8 cellular contexts compared by ENCODE assay signal in genomic region chr20:33947709-33948295, GRCh38. TPM values are rescaled to one million over a fixed set of nuclear protein-coding genes. Genes with fewer than 3 reads are reported as not detected.
DNase-seq lines count a peak whose midpoint lies in the region; ATAC-seq, FAIRE-seq and TF ChIP-seq lines count a peak whose summit lies in the region.

No MANE protein-coding gene starts in this region.

- TF ChIP-seq RAD21 in A549 (conservative IDR thresholded peaks at IDR 0.05 in 1 of 2, IDR thresholded peaks at IDR 0.05 in 1 of 2): peak in 1 of 2 experiments; percentile 40; a peak in 2 of 5 replicates

- peak; percentile 56 to 88 for DNase-seq in A549 (ENCODE audit: low read depth in 1 of 2, low spot score in 1 of 2)
- DNase-seq in NCI-H748 (lab: John Stamatoyannopoulos, UW; ENCODE audit: unreplicated experiment): peak; percentile 76
- peak; percentile 17 for DNase-seq in activated CD8-positive, alpha-beta memory T cell treated with anti-CD3 and anti-CD28 coated beads, Interleukin-2, amount 50 U/mL, for 4 hours
- peak; percentile 41 for DNase-seq in germinal center (ENCODE audit: low spot score)
- DNase-seq in stimulated activated CD4-positive, alpha-beta T cell treated with anti-CD3 and anti-CD28 coated beads, Interleukin-4, amount 100 ng/mL, for 1 hour: peak; percentile 14

- POLR2A ChIA-PET in A549 (lab: Yijun Ruan, JAX): no interaction called here

- no peak for TF ChIP-seq EP300 in A549 (IDR thresholded peaks at IDR 0.05)

- CTCF ChIA-PET in A549 (lab: Yijun Ruan, JAX): no interaction called here

- H3K9me3 ChIP-seq in A549: peaks cover 21% of the 10 kb centered on the region

- no peak overlapping the region for H3K27ac ChIP-seq in A549

- peak in 1 of 2 experiments; percentile 78; a peak in 3 of 6 replicates for ATAC-seq in A549
- no peak for ATAC-seq in HG03469 (IDR thresholded peaks at IDR 0.05; ENCODE audit: unreplicated experiment)
- no peak for ATAC-seq in GM18907 (IDR thresholded peaks at IDR 0.05; ENCODE audit: unreplicated experiment)

- no peak for TF ChIP-seq POLR2A in A549 (IDR thresholded peaks at IDR 0.05; ENCODE audit: low read length)

- no peak for FAIRE-seq in A549 (lab: Jason Lieb, UNC)

- H3K4me1 ChIP-seq in A549: no peaks in the 10 kb centered on the region; the same call in 2 of the 3 replicates

- H3K4me2 ChIP-seq in A549: no peak overlapping the region

- H3K4me3 ChIP-seq in A549: no peak overlapping the region

- 24% methylated on average over 2 of the region's 2 CpGs for WGBS in A549 (ENCODE audit: missing lambda C conversion rate)

- TF ChIP-seq CTCF in A549 (IDR thresholded peaks at IDR 0.05) (peak; percentile 34), GM12874 (IDR thresholded peaks at IDR 0.05; ENCODE audit: insufficient read depth, low read depth, low read length) (peak; percentile 61)

TF ChIP-seq in A549, 52 proteins besides CTCF, POLR2A, EP300 and RAD21:
- TF ChIP-seq E2F6 (IDR thresholded peaks at IDR 0.05; ENCODE audit: borderline replicate concordance, low read depth) (no peak), REST (IDR thresholded peaks at IDR 0.05) (no peak), MAZ (IDR thresholded peaks at IDR 0.05; ENCODE audit: borderline replicate concordance, low read depth, low read length) (no peak), CHD4 (IDR thresholded peaks at IDR 0.05; ENCODE audit: borderline replicate concordance) (no peak), SMC3 (IDR thresholded peaks at IDR 0.05) (no peak), RNF2 (IDR thresholded peaks at IDR 0.05; ENCODE audit: borderline replicate concordance, low read depth) (no peak), HOXA7 (CRISPR knock-in tag; IDR thresholded peaks at IDR 0.05) (no peak), TP53 (CRISPR knock-in tag; IDR thresholded peaks at IDR 0.05) (no peak), ELK1 (IDR thresholded peaks at IDR 0.05; ENCODE audit: low read depth, low read length) (no peak), BCL3 (IDR thresholded peaks at IDR 0.05) (no peak), FOSL2 (IDR thresholded peaks at IDR 0.05) (no peak), FOSL2 (CRISPR knock-in tag; IDR thresholded peaks at IDR 0.05) (no peak), PHF8 (IDR thresholded peaks at IDR 0.05; ENCODE audit: borderline replicate concordance, low read depth) (no peak), CBX2 (IDR thresholded peaks at IDR 0.05; ENCODE audit: borderline replicate concordance, low read depth) (no peak), MAX (IDR thresholded peaks at IDR 0.05) (no peak), CHD2 (IDR thresholded peaks at IDR 0.05; ENCODE audit: low read length, partially characterized antibody) (no peak), RFX5 (IDR thresholded peaks at IDR 0.05) (no peak), HES2 (IDR thresholded peaks at IDR 0.05) (no peak), MYC (IDR thresholded peaks at IDR 0.05; ENCODE audit: borderline replicate concordance, low read length) (no peak), ESRRA (IDR thresholded peaks at IDR 0.05; ENCODE audit: borderline replicate concordance, low read length) (no peak)

RNA-seq across cellular contexts. Expression of gene RALY, which starts 45.9 kb away (rescaled TPM):
- polyA plus RNA-seq in A549 (2011; rRNA removed): 61.2 and 63.4 TPM in 2 replicates
- polyA plus RNA-seq in A549 (2012; cell fraction: cytosol; rRNA removed): 102 and 141 TPM in 2 replicates
- polyA plus RNA-seq in A549 (2012; cell fraction: nucleus; rRNA removed): 90.5 and 104 TPM in 2 replicates
- polyA plus RNA-seq in A549 (2017; fragmentation: RNase III; extraction: RNeasy Plus Mini Kit Qiagen cat#74134 plus additional on column Dnase treatment): 102 to 108 TPM (median 105 TPM) in 3 replicates
- polyA minus RNA-seq in A549 (2011; rRNA and poly(A)+ RNA removed): 79.6 and 107 TPM in 2 replicates

Comparison
In these comparisons a context has a peak if more than half of its experiments do, and no peak if none do; other contexts are left out.
1. DNase-seq: peak in every context shown above with its lines; median percentile 76 in NCI-H748; 72 in A549; 41 in germinal center; 17 in activated CD8-positive, alpha-beta memory T cell treated with anti-CD3 and anti-CD28 coated beads, Interleukin-2, amount 50 U/mL, for 4 hours; 14 in stimulated activated CD4-positive, alpha-beta T cell treated with anti-CD3 and anti-CD28 coated beads, Interleukin-4, amount 100 ng/mL, for 1 hour.